8 cellular contexts compared by ENCODE assay signal in genomic region chr5:131068893-131069643, GRCh38.
DNase-seq lines count a peak whose midpoint lies in the region; ATAC-seq and TF ChIP-seq lines count a peak whose summit lies in the region.

No MANE protein-coding gene starts in this region.

- peak; percentile 90 for ATAC-seq in GM19023 (IDR thresholded peaks at IDR 0.05; ENCODE audit: unreplicated experiment)
- ATAC-seq in HG02970 (IDR thresholded peaks at IDR 0.05; ENCODE audit: low FRiP score, unreplicated experiment): peak; percentile 77

- H3K9me3 Mint-ChIP-seq in endothelial cell (ENCODE audit: unreplicated experiment): peaks cover 4% of the 10 kb centered on the region

- no peak for TF ChIP-seq CTCF in endothelial cell (IDR thresholded peaks at IDR 0.05; ENCODE audit: unreplicated experiment)

- H3K4me1 Mint-ChIP-seq in endothelial cell (ENCODE audit: unreplicated experiment): peaks cover 10% of the 10 kb centered on the region

- H3K27ac Mint-ChIP-seq in endothelial cell (ENCODE audit: unreplicated experiment): no peak overlapping the region

- peaks cover 11% of the 10 kb centered on the region for H3K36me3 Mint-ChIP-seq in endothelial cell (ENCODE audit: low read depth, unreplicated experiment)

- peak overlapping the region; percentile 56 for H3K4me3 Mint-ChIP-seq in endothelial cell (ENCODE audit: unreplicated experiment)

- H3K27me3 Mint-ChIP-seq in endothelial cell (ENCODE audit: unreplicated experiment): no peaks in the 10 kb centered on the region

- peak; percentile 21 for DNase-seq in activated CD4-positive, CD25-positive, alpha-beta regulatory T cell treated with anti-CD3 and anti-CD28 coated beads, Interleukin-2, amount 50 U/mL, for 16 hours (ENCODE audit: low read depth, low spot score)
- no peak for DNase-seq in endothelial cell (ENCODE audit: low spot score)
- peak; percentile 8 to 21 for DNase-seq in stimulated activated CD8-positive, alpha-beta memory T cell treated with anti-CD3 and anti-CD28 coated beads, Interleukin-2, amount 100 ng/mL, for 48 hours (ENCODE audit: low read depth in 2 of 2)
- DNase-seq in mesenteric fat pad (ENCODE audit: low spot score): no peak
- DNase-seq in GF-D8 (lab: John Stamatoyannopoulos, UW): no peak
- no peak for DNase-seq in NCI-H2107 (lab: John Stamatoyannopoulos, UW)

Comparison
In these comparisons a context has a peak if more than half of its experiments do, and no peak if none do; other contexts are left out.
1. DNase-seq: peak in activated CD4-positive, CD25-positive, alpha-beta regulatory T cell treated with anti-CD3 and anti-CD28 coated beads, Interleukin-2, amount 50 U/mL, for 16 hours (single experiment) and stimulated activated CD8-positive, alpha-beta memory T cell treated with anti-CD3 and anti-CD28 coated beads, Interleukin-2, amount 100 ng/mL, for 48 hours (2 of 2); none in endothelial cell (single experiment), mesenteric fat pad (single experiment), GF-D8 (single experiment) and NCI-H2107 (single experiment).